ENCODE assay signal across 1 cellular context in genomic region chr1:159891275-159892157, GRCh38.
TF ChIP-seq lines count a peak whose summit lies in the region.

No MANE protein-coding gene starts in this region.

TF ChIP-seq in IMR-90, 13 proteins besides CTCF, POLR2A, EP300 and RAD21:
- no peak for TF ChIP-seq RCOR1 (IDR thresholded peaks at IDR 0.05; ENCODE audit: insufficient replicate concordance, low read length)
- peak; percentile 9; the same call in 1 of the 2 replicates for TF ChIP-seq MAFK (IDR thresholded peaks at IDR 0.05; ENCODE audit: low read depth, low read length)
- 0 out of 2 replicates have a peak, but pooled peaks have one; percentile 26 for TF ChIP-seq MXI1 (IDR thresholded peaks at IDR 0.05; ENCODE audit: borderline replicate concordance, low read depth, low read length)
- TF ChIP-seq BHLHE40 (IDR thresholded peaks at IDR 0.05; ENCODE audit: low read depth, low read length) = peak; percentile 48
- no peak for TF ChIP-seq NFE2L2 (IDR thresholded peaks at IDR 0.05; ENCODE audit: low read depth, low read length)
- TF ChIP-seq CEBPB (IDR thresholded peaks at IDR 0.05; ENCODE audit: low read depth, low read length) = no peak
- peak; percentile 72 for TF ChIP-seq MAZ (IDR thresholded peaks at IDR 0.05; ENCODE audit: borderline replicate concordance, low read depth, low read length)
- TF ChIP-seq SMC3 (IDR thresholded peaks at IDR 0.05; ENCODE audit: low read depth, low read length) = peak; percentile 100
- TF ChIP-seq, protein P1, sequence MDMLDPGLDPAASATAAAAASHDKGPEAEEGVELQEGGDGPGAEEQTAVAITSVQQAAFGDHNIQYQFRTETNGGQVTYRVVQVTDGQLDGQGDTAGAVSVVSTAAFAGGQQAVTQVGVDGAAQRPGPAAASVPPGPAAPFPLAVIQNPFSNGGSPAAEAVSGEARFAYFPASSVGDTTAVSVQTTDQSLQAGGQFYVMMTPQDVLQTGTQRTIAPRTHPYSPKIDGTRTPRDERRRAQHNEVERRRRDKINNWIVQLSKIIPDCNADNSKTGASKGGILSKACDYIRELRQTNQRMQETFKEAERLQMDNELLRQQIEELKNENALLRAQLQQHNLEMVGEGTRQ (IDR thresholded peaks at IDR 0.05; ENCODE audit: low read depth, low read length) = peak; percentile 65; the same call in 1 of the 2 replicates
